ENCODE assay signal across 23 cellular contexts in genomic region chr19:35872180-35872579, GRCh38. TPM values are rescaled to one million over a fixed set of nuclear protein-coding genes. Genes with fewer than 3 reads are reported as not detected.
DNase-seq lines count a peak whose midpoint lies in the region; ATAC-seq, FAIRE-seq and TF ChIP-seq lines count a peak whose summit lies in the region.
"Had no signal": no experiment of that assay in that cellular context is flagged by ENCODE, and none has a peak within 500 bp of the region (broad histone marks: within the 10 kb centered on the region; RNA-seq: fewer than 3 reads in every experiment).

No MANE protein-coding gene starts in this region.

- TF ChIP-seq CTCF in endodermal cell (conservative IDR thresholded peaks at IDR 0.05) (no peak), upper lobe of left lung (IDR thresholded peaks at IDR 0.05) (no peak)

- H3K4me3 ChIP-seq in endodermal cell (ENCODE audit: low read length) (no peak overlapping the region), upper lobe of left lung (no peak overlapping the region), MG63 (no peak overlapping the region)

- no peaks in the 10 kb centered on the region for H3K4me1 ChIP-seq in endodermal cell (ENCODE audit: control insufficient read depth, insufficient read depth, low read length)
- H3K4me1 ChIP-seq in upper lobe of left lung: peaks cover 16 to 26% (median 22%) of the 10 kb centered on the region in 4 donors

- ATAC-seq in upper lobe of left lung (ENCODE audit: low FRiP score in 2 of 2): no peak
- ATAC-seq: T-cell had no signal

- H3K36me3 ChIP-seq in endodermal cell (ENCODE audit: control insufficient read depth, insufficient read depth, low read length) (no peaks in the 10 kb centered on the region), upper lobe of left lung (no peaks in the 10 kb centered on the region), MG63 (no peaks in the 10 kb centered on the region)

- H3K4me3 Mint-ChIP-seq in endodermal cell: no peak overlapping the region
- H3K4me3 Mint-ChIP-seq: T-cell had no signal

- H3K4me1 Mint-ChIP-seq in endodermal cell: peaks cover 3% of the 10 kb centered on the region

- H3K9me3 ChIP-seq in endodermal cell (ENCODE audit: control insufficient read depth, low read length) (no peaks in the 10 kb centered on the region), upper lobe of left lung (no peaks in the 10 kb centered on the region), MG63 (no peaks in the 10 kb centered on the region)
- H3K9me3 ChIP-seq: BE2C had no signal

- WGBS in endodermal cell (ENCODE audit: insufficient coverage in 1 of 2, insufficient read length in 1 of 2), 2 experiments: 85 to 92% methylated on average over 2 to 5 of the region's 5 CpGs
- 80 to 82% methylated on average over 5 of the region's 5 CpGs for WGBS in upper lobe of left lung, 2 donors

- FAIRE-seq in GM12891 (lab: Jason Lieb, UNC): peak; percentile 35
- FAIRE-seq: A204.1 had no signal

- no peak overlapping the region for H3K27ac Mint-ChIP-seq in endodermal cell
- H3K27ac Mint-ChIP-seq: H9, T-cell had no signal

- TF ChIP-seq EP300 in upper lobe of left lung (IDR thresholded peaks at IDR 0.05): no peak

- H3K27me3 ChIP-seq in endodermal cell (ENCODE audit: control insufficient read depth, insufficient read depth, low read length, poor library complexity, severe bottlenecking) (peaks cover 22% of the 10 kb centered on the region), upper lobe of left lung (peaks cover 0 to 30% (median 10%) of the 10 kb centered on the region in 4 donors), MG63 (peaks cover 9% of the 10 kb centered on the region)
- H3K27me3 ChIP-seq: BE2C had no signal

- no peak overlapping the region for H3K9ac ChIP-seq in endodermal cell (ENCODE audit: extremely low read depth, low read length, poor library complexity, severe bottlenecking)

- H3K36me3 Mint-ChIP-seq in endodermal cell (ENCODE audit: low read depth): no peaks in the 10 kb centered on the region
- H3K36me3 Mint-ChIP-seq: T-cell had no signal

- TF ChIP-seq POLR2A in GM12891 (IDR thresholded peaks at IDR 0.05; ENCODE audit: low read depth, low read length) (no peak), upper lobe of left lung (IDR thresholded peaks at IDR 0.05) (no peak)

- peaks cover 22% of the 10 kb centered on the region for H3K27me3 Mint-ChIP-seq in endodermal cell (ENCODE audit: insufficient read depth)

- DNase-seq in NCI-H82 (lab: John Stamatoyannopoulos, UW) (peak; percentile 24), NCI-H82 treated with DMSO at 0.1 percent for 48 hours (lab: John Stamatoyannopoulos, UW; ENCODE audit: unreplicated experiment) (no peak), GM12891 (ENCODE audit: insufficient read length, low spot score) (no peak), M059J (ENCODE audit: low read depth) (peak; percentile 12), endodermal cell (peak; percentile 68), upper lobe of left lung (no peak), MG63 (no peak), NCI-H69 (lab: John Stamatoyannopoulos, UW) (no peak)
- DNase-seq: BE2C, GDM1, H9, KG1, MV-4-11, NCI-H1105 treated with DMSO at 0.1 percent for 48 hours, NCI-H1694, NCI-H2081, NCI-H2171, NCI-H446, NCI-H526, SIG-M5, T-cell had no signal

- no peak overlapping the region for H3K27ac ChIP-seq in endodermal cell (ENCODE audit: low read depth, low read length)
- H3K27ac ChIP-seq in upper lobe of left lung: no peak overlapping the region
- H3K27ac ChIP-seq: RWPE1 had no signal

- H3K9me3 Mint-ChIP-seq in endodermal cell: no peaks in the 10 kb centered on the region
- H3K9me3 Mint-ChIP-seq: H9, T-cell had no signal

TF ChIP-seq in GM12891, 5 proteins besides CTCF, POLR2A, EP300 and RAD21:
- TF ChIP-seq SPI1 (IDR thresholded peaks at IDR 0.05; ENCODE audit: low read depth, low read length) (no peak), PAX5 (IDR thresholded peaks at IDR 0.05; ENCODE audit: insufficient read depth, low read length, severe bottlenecking) (no peak), POLR2AphosphoS5 (IDR thresholded peaks at IDR 0.05; ENCODE audit: low read depth, low read length) (no peak), TAF1 (IDR thresholded peaks at IDR 0.05; ENCODE audit: low read depth, low read length) (no peak), POU2F2 (IDR thresholded peaks at IDR 0.05; ENCODE audit: low read depth, low read length) (no peak)
TF ChIP-seq in GM12891: peak in this region for 0.

RNA-seq across cellular contexts. Expression of gene APLP1, which starts 3.8 kb away (rescaled TPM):
- 1.1 TPM for polyA plus RNA-seq in GM12891 (2012; ENCODE audit: low read depth, missing spikeins)
- total RNA-seq in M059J (2014; rRNA removed; shearing (Covaris generic)): 42.4 and 51.5 TPM in 2 replicates
- total RNA-seq in endodermal cell: 10 to 100 TPM in 1 of 2 donors, 1 to 10 TPM in 1; 4.1 to 10.6 TPM
- polyA plus RNA-seq in endodermal cell (2013, experiment 1 of 2): 395 TPM
- polyA plus RNA-seq in endodermal cell (2013, experiment 2 of 2): 360 TPM
- total RNA-seq in upper lobe of left lung: 10 to 100 TPM in 1 of 6 donors, 1 to 10 TPM in 4, not detected in 1; 1.5 to 22.8 (median 5.2) TPM
- 19.1 and 32.5 TPM in 2 replicates for total RNA-seq in MG63 (2014; rRNA removed; shearing (Covaris generic); ENCODE audit: low replicate concordance)

RNA-seq across cellular contexts. Expression of gene KIRREL2, which starts 15.5 kb away (rescaled TPM):
- polyA plus RNA-seq in GM12891 (2012; ENCODE audit: low read depth, missing spikeins): 0.15 TPM
- total RNA-seq in M059J (2014; rRNA removed; shearing (Covaris generic)): 0.07 and 0.17 TPM in 2 replicates
- total RNA-seq in endodermal cell (1 to 10 TPM; 1.4 to 2.3 TPM), upper lobe of left lung (under 1 TPM in 1 of 6 donors, not detected in 5; 0.07 TPM)
- 26.4 TPM for polyA plus RNA-seq in endodermal cell (2013, experiment 1 of 2)
- polyA plus RNA-seq in endodermal cell (2013, experiment 2 of 2): 19.8 TPM
- 0.15 and 0.43 TPM in 2 replicates for total RNA-seq in MG63 (2014; rRNA removed; shearing (Covaris generic); ENCODE audit: low replicate concordance)

RNA-seq across cellular contexts. Expression of gene NPHS1, which starts 19.9 kb away (rescaled TPM):
- polyA plus RNA-seq in GM12891 (2012; ENCODE audit: low read depth, missing spikeins): not detected
- total RNA-seq in M059J (2014; rRNA removed; shearing (Covaris generic)): not detected in 2 replicates
- total RNA-seq in endodermal cell (under 1 TPM; 0.24 to 0.80 TPM), upper lobe of left lung (not detected)
- polyA plus RNA-seq in endodermal cell (2013, experiment 1 of 2): 0.96 TPM
- 0.79 TPM for polyA plus RNA-seq in endodermal cell (2013, experiment 2 of 2)
- total RNA-seq in MG63 (2014; rRNA removed; shearing (Covaris generic); ENCODE audit: low replicate concordance): not detected in 2 replicates

RNA-seq across cellular contexts. Expression of gene NFKBID, which starts 28.2 kb away (rescaled TPM):
- polyA plus RNA-seq in GM12891 (2012; ENCODE audit: low read depth, missing spikeins): 26.0 TPM
- 0.91 and 6.1 TPM in 2 replicates for total RNA-seq in M059J (2014; rRNA removed; shearing (Covaris generic))
- total RNA-seq in endodermal cell (10 to 100 TPM; 20.8 to 24.4 TPM), upper lobe of left lung (10 to 100 TPM in 5 of 6 donors, 1 to 10 TPM in 1; 8.8 to 65.0 (median 23.6) TPM)
- polyA plus RNA-seq in endodermal cell (2013, experiment 1 of 2): 7.1 TPM
- 5.4 TPM for polyA plus RNA-seq in endodermal cell (2013, experiment 2 of 2)
- total RNA-seq in MG63 (2014; rRNA removed; shearing (Covaris generic); ENCODE audit: low replicate concordance): 0.81 and 2.1 TPM in 2 replicates

RNA-seq across cellular contexts. Expression of gene HCST, which starts 30.1 kb away (rescaled TPM):
- 80.3 TPM for polyA plus RNA-seq in GM12891 (2012; ENCODE audit: low read depth, missing spikeins)
- not detected in 2 replicates for total RNA-seq in M059J (2014; rRNA removed; shearing (Covaris generic))
- total RNA-seq in endodermal cell: 1 to 10 TPM; 1.3 to 1.5 TPM
- not detected for polyA plus RNA-seq in endodermal cell (2013, experiment 1 of 2)
- not detected for polyA plus RNA-seq in endodermal cell (2013, experiment 2 of 2)
- total RNA-seq in upper lobe of left lung: 10 to 100 TPM in 5 of 6 donors, not detected in 1; 10.2 to 40.8 (median 19.9) TPM
- not detected in 2 replicates for total RNA-seq in MG63 (2014; rRNA removed; shearing (Covaris generic); ENCODE audit: low replicate concordance)

Comparison
In these comparisons a context has a peak if more than half of its experiments do, and no peak if none do; other contexts are left out.
1. DNase-seq: peak in NCI-H82 (single experiment), M059J (single experiment) and endodermal cell (single experiment); none in NCI-H82 treated with DMSO at 0.1 percent for 48 hours (single experiment), GM12891 (single experiment), upper lobe of left lung (0 of 2), MG63 (single experiment) and NCI-H69 (single experiment).